28 cellular contexts compared by ENCODE assay signal in genomic region chr10:86250399-86250798, GRCh38.
DNase-seq lines count a peak whose midpoint lies in the region; ATAC-seq and TF ChIP-seq lines count a peak whose summit lies in the region.
"Had no signal": no experiment of that assay in that cellular context is flagged by ENCODE, and none has a peak within 500 bp of the region (broad histone marks: within the 10 kb centered on the region; RNA-seq: fewer than 3 reads in every experiment).

No MANE protein-coding gene starts in this region.

- H3K79me2 ChIP-seq in SK-N-SH (ENCODE audit: insufficient read depth) (no peaks in the 10 kb centered on the region), osteoblast (ENCODE audit: insufficient read depth, low read length) (no peaks in the 10 kb centered on the region)

- CTCF ChIA-PET in SK-N-SH (lab: Yijun Ruan, JAX): interaction anchor here (1.0 to 1.4 kb wide), 3 partner anchors 11 to 98 kb away, joined by 3 to 6 read pairs (median 3); no protein-coding TSS in a partner anchor

- H3K9me3 ChIP-seq in SK-N-SH (no peaks in the 10 kb centered on the region), osteoblast (ENCODE audit: low read depth, low read length) (no peaks in the 10 kb centered on the region), upper lobe of right lung (no peaks in the 10 kb centered on the region)
- H3K9me3 ChIP-seq: BE2C, HAP-1 had no signal

- no peak overlapping the region for H2AFZ ChIP-seq in SK-N-SH (ENCODE audit: low read depth)
- H2AFZ ChIP-seq in osteoblast (ENCODE audit: low read length): no peak overlapping the region
- H2AFZ ChIP-seq: PC-9 had no signal

- no peak overlapping the region for H3K27ac Mint-ChIP-seq in stimulated activated naive CD8-positive, alpha-beta T cell treated with anti-CD3 and anti-CD28 coated beads, Interleukin-15, amount 100 ng/mL, for 72 hours
- H3K27ac Mint-ChIP-seq: HFFc6, IgD-negative memory B cell had no signal

- H3K4me3 ChIP-seq in SK-N-SH (ENCODE audit: low read depth in 2 of 2, low read length in 1 of 2) (no peak overlapping the region), osteoblast (ENCODE audit: insufficient read depth, low read length) (no peak overlapping the region), upper lobe of right lung (no peak overlapping the region)
- H3K4me3 ChIP-seq: HAP-1, PC-9 had no signal

- H3K4me2 ChIP-seq in SK-N-SH (no peak overlapping the region), osteoblast (ENCODE audit: insufficient read depth, low read length) (no peak overlapping the region)
- H3K4me2 ChIP-seq: KMS-11, PC-9 had no signal

- H3K27me3 ChIP-seq in SK-N-SH (ENCODE audit: insufficient read depth): no peaks in the 10 kb centered on the region
- H3K27me3 ChIP-seq in osteoblast (ENCODE audit: insufficient read depth, low read length): no peaks in the 10 kb centered on the region
- no peaks in the 10 kb centered on the region for H3K27me3 ChIP-seq in upper lobe of right lung
- H3K27me3 ChIP-seq: BE2C had no signal

- no peak for TF ChIP-seq CTCF in SK-N-SH (IDR thresholded peaks at IDR 0.05)
- no peak for TF ChIP-seq CTCF in osteoblast (IDR thresholded peaks at IDR 0.05; ENCODE audit: extremely low read depth, low read depth, low read length)
- no peak for TF ChIP-seq CTCF in upper lobe of right lung (IDR thresholded peaks at IDR 0.05)

- H3K4me1 ChIP-seq in SK-N-SH (ENCODE audit: control insufficient read depth in 1 of 2, insufficient read depth in 2 of 2, low read depth in 1 of 2, low read length in 1 of 2) (peaks cover 0 to 46% of the 10 kb centered on the region in 2 experiments; a peak in 2 of 4 replicates), osteoblast (ENCODE audit: insufficient read depth, low read length) (no peaks in the 10 kb centered on the region), upper lobe of right lung (no peaks in the 10 kb centered on the region)
- H3K4me1 ChIP-seq: HAP-1 had no signal

- 50% methylated on average over 6 of the region's 15 CpGs for WGBS in SK-N-SH (ENCODE audit: low lambda C conversion rate)

- H3K9ac ChIP-seq in SK-N-SH: no peak overlapping the region
- H3K9ac ChIP-seq: KMS-11 had no signal

- H3K4me1 Mint-ChIP-seq in stimulated activated naive CD8-positive, alpha-beta T cell treated with anti-CD3 and anti-CD28 coated beads, Interleukin-15, amount 100 ng/mL, for 72 hours: no peaks in the 10 kb centered on the region

- H3K9me3 Mint-ChIP-seq in stimulated activated naive CD8-positive, alpha-beta T cell treated with anti-CD3 and anti-CD28 coated beads, Interleukin-15, amount 100 ng/mL, for 72 hours: peaks cover 5 to 15% of the 10 kb centered on the region in 2 donors

- H3K9me2 ChIP-seq in SK-N-SH: no peaks in the 10 kb centered on the region

- H3F3A ChIP-seq in SK-N-SH (replicated peaks; ENCODE audit: insufficient read depth): no peaks in the 10 kb centered on the region

- no peak for ATAC-seq in SK-N-SH treated with all-trans-retinoic acid at 6 μM for 48 hours
- ATAC-seq in stimulated activated naive CD8-positive, alpha-beta T cell treated with anti-CD3 and anti-CD28 coated beads, Interleukin-15, amount 100 ng/mL, for 72 hours: peak; percentile 31
- ATAC-seq in stimulated activated naive CD8-positive, alpha-beta T cell treated with anti-CD3 and anti-CD28 coated beads, Interleukin-15, Interleukin-2, amounts not matched to agents 100 U/mL and 50 U/mL, for 24 hours: no peak
- no peak for ATAC-seq in upper lobe of right lung
- ATAC-seq in HG02678 (IDR thresholded peaks at IDR 0.05; ENCODE audit: unreplicated experiment): no peak

- POLR2A ChIA-PET in SK-N-SH (lab: Yijun Ruan, JAX): no interaction called here

- H4K20me1 ChIP-seq in SK-N-SH (ENCODE audit: insufficient read depth) (no peaks in the 10 kb centered on the region), osteoblast (ENCODE audit: insufficient read depth, low read length) (no peaks in the 10 kb centered on the region)

- H3K36me3 ChIP-seq in SK-N-SH (replicated peaks in 1 of 2; ENCODE audit: control insufficient read depth in 1 of 2, insufficient read depth in 2 of 2, low read length in 1 of 2) (no peaks in the 10 kb centered on the region), osteoblast (ENCODE audit: insufficient read depth, low read length) (no peaks in the 10 kb centered on the region), upper lobe of right lung (no peaks in the 10 kb centered on the region)
- H3K36me3 ChIP-seq: BE2C, HAP-1 had no signal

- peaks cover 9% of the 10 kb centered on the region for H3K27me3 Mint-ChIP-seq in stimulated activated naive CD8-positive, alpha-beta T cell treated with anti-CD3 and anti-CD28 coated beads, Interleukin-15, amount 100 ng/mL, for 72 hours

- H3K27ac ChIP-seq in SK-N-SH (ENCODE audit: low read depth in 2 of 2, low read length in 1 of 2) (no peak overlapping the region), osteoblast (ENCODE audit: low read depth, low read length) (no peak overlapping the region), upper lobe of right lung (no peak overlapping the region)
- H3K27ac ChIP-seq: 22Rv1, HL-60, KMS-11, PC-9 had no signal

- TF ChIP-seq RAD21 in SK-N-SH (IDR thresholded peaks at IDR 0.05; ENCODE audit: low read length): no peak

- peak; percentile 4 for DNase-seq in SK-N-SH
- no peak for DNase-seq in stimulated activated naive CD8-positive, alpha-beta T cell treated with anti-CD3 and anti-CD28 coated beads, Interleukin-15, amount 100 ng/mL, for 72 hours
- DNase-seq in stimulated activated naive CD8-positive, alpha-beta T cell treated with anti-CD3 and anti-CD28 coated beads, Interleukin-15, Interleukin-2, amounts not matched to agents 100 U/mL and 50 U/mL, for 24 hours: no peak
- DNase-seq in osteoblast (ENCODE audit: insufficient read length, low spot score, missing footprints): peak; percentile 70
- peak; percentile 20 for DNase-seq in upper lobe of right lung
- DNase-seq in amniotic stem cell (lab: John Stamatoyannopoulos, UW): no peak
- DNase-seq: ACHN, BE2C, Calu3, DMS79 treated with DMSO at 0.1 percent for 48 hours, GF-D8, GOT3, HFFc6, MM.1S, NCI-H1417, NCI-H1694, NCI-H2029 treated with DMSO at 0.1 percent for 48 hours, NCI-H446 treated with DMSO at 0.1 percent for 48 hours, NCI-H526, PC-9, SHP77 had no signal

- intact Hi-C loops in upper lobe of right lung (cut with DNase I): no loop called here

- no peak overlapping the region for H3K4me3 Mint-ChIP-seq in stimulated activated naive CD8-positive, alpha-beta T cell treated with anti-CD3 and anti-CD28 coated beads, Interleukin-15, amount 100 ng/mL, for 72 hours
- H3K4me3 Mint-ChIP-seq: HFFc6 had no signal

- no peak for TF ChIP-seq EP300 in SK-N-SH (IDR thresholded peaks at IDR 0.05; ENCODE audit: borderline replicate concordance in 1 of 2, low read depth in 1 of 2, low read length in 1 of 2)

TF ChIP-seq in SK-N-SH, 30 proteins besides CTCF, POLR2A, EP300 and RAD21:
- TF ChIP-seq MXI1 (IDR thresholded peaks at IDR 0.05; ENCODE audit: low read depth, low read length) (no peak), MEF2A (IDR thresholded peaks at IDR 0.05; ENCODE audit: borderline replicate concordance, low read depth) (no peak), GATA2 (CRISPR knock-in tag; IDR thresholded peaks at IDR 0.05) (no peak), CHD2 (IDR thresholded peaks at IDR 0.05; ENCODE audit: low read length, partially characterized antibody) (no peak)

TF ChIP-seq in SK-N-SH treated with all-trans-retinoic acid at 6 μM for 48 hours, 23 proteins besides CTCF, POLR2A, EP300 and RAD21:
- TF ChIP-seq ZFP30 (CRISPR knock-in tag; IDR thresholded peaks at IDR 0.05) (no peak), ZC3H10 (CRISPR knock-in tag; IDR thresholded peaks at IDR 0.05) (no peak), ARNTL (CRISPR knock-in tag; IDR thresholded peaks at IDR 0.05; ENCODE audit: borderline replicate concordance, low read depth) (no peak), ZFP3 (CRISPR knock-in tag; IDR thresholded peaks at IDR 0.05) (no peak)
TF ChIP-seq in SK-N-SH treated with all-trans-retinoic acid at 6 μM for 48 hours: peak in this region for 0.

Comparison
In these comparisons a context has a peak if more than half of its experiments do, and no peak if none do; other contexts are left out.
1. DNase-seq: peak in SK-N-SH (single experiment), osteoblast (single experiment) and upper lobe of right lung (single experiment); none in stimulated activated naive CD8-positive, alpha-beta T cell treated with anti-CD3 and anti-CD28 coated beads, Interleukin-15, amount 100 ng/mL, for 72 hours (0 of 2), stimulated activated naive CD8-positive, alpha-beta T cell treated with anti-CD3 and anti-CD28 coated beads, Interleukin-15, Interleukin-2, amounts not matched to agents 100 U/mL and 50 U/mL, for 24 hours (single experiment) and amniotic stem cell (single experiment).